Comparison of ENCODE assay signal across 1 cellular context in the genomic region with DNA sequence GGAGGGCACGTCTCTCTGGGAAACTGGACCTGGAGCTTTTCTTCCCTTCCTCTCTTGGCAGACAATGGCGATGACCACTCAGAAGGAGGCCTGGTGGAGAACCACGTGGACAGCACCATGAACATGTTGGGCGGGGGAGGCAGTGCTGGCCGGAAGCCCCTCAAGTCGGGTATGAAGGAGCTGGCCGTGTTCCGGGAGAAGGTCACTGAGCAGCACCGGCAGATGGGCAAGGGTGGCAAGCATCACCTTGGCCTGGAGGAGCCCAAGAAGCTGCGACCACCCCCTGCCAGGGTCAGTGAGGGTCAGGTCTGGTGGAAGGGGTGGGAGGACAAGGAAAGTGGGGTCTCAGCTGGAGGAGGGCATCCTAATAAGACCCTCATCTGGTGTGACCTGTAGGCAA.
TF ChIP-seq lines count a peak whose summit lies in the region.

No MANE protein-coding gene starts in this region.

TF ChIP-seq in GM23338, 12 proteins besides CTCF, POLR2A, EP300 and RAD21 (continued from another document):
- TF ChIP-seq, protein P1, sequence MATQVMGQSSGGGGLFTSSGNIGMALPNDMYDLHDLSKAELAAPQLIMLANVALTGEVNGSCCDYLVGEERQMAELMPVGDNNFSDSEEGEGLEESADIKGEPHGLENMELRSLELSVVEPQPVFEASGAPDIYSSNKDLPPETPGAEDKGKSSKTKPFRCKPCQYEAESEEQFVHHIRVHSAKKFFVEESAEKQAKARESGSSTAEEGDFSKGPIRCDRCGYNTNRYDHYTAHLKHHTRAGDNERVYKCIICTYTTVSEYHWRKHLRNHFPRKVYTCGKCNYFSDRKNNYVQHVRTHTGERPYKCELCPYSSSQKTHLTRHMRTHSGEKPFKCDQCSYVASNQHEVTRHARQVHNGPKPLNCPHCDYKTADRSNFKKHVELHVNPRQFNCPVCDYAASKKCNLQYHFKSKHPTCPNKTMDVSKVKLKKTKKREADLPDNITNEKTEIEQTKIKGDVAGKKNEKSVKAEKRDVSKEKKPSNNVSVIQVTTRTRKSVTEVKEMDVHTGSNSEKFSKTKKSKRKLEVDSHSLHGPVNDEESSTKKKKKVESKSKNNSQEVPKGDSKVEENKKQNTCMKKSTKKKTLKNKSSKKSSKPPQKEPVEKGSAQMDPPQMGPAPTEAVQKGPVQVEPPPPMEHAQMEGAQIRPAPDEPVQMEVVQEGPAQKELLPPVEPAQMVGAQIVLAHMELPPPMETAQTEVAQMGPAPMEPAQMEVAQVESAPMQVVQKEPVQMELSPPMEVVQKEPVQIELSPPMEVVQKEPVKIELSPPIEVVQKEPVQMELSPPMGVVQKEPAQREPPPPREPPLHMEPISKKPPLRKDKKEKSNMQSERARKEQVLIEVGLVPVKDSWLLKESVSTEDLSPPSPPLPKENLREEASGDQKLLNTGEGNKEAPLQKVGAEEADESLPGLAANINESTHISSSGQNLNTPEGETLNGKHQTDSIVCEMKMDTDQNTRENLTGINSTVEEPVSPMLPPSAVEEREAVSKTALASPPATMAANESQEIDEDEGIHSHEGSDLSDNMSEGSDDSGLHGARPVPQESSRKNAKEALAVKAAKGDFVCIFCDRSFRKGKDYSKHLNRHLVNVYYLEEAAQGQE (IDR thresholded peaks at IDR 0.05; ENCODE audit: unreplicated experiment), result no peak
- TF ChIP-seq, protein P2, sequence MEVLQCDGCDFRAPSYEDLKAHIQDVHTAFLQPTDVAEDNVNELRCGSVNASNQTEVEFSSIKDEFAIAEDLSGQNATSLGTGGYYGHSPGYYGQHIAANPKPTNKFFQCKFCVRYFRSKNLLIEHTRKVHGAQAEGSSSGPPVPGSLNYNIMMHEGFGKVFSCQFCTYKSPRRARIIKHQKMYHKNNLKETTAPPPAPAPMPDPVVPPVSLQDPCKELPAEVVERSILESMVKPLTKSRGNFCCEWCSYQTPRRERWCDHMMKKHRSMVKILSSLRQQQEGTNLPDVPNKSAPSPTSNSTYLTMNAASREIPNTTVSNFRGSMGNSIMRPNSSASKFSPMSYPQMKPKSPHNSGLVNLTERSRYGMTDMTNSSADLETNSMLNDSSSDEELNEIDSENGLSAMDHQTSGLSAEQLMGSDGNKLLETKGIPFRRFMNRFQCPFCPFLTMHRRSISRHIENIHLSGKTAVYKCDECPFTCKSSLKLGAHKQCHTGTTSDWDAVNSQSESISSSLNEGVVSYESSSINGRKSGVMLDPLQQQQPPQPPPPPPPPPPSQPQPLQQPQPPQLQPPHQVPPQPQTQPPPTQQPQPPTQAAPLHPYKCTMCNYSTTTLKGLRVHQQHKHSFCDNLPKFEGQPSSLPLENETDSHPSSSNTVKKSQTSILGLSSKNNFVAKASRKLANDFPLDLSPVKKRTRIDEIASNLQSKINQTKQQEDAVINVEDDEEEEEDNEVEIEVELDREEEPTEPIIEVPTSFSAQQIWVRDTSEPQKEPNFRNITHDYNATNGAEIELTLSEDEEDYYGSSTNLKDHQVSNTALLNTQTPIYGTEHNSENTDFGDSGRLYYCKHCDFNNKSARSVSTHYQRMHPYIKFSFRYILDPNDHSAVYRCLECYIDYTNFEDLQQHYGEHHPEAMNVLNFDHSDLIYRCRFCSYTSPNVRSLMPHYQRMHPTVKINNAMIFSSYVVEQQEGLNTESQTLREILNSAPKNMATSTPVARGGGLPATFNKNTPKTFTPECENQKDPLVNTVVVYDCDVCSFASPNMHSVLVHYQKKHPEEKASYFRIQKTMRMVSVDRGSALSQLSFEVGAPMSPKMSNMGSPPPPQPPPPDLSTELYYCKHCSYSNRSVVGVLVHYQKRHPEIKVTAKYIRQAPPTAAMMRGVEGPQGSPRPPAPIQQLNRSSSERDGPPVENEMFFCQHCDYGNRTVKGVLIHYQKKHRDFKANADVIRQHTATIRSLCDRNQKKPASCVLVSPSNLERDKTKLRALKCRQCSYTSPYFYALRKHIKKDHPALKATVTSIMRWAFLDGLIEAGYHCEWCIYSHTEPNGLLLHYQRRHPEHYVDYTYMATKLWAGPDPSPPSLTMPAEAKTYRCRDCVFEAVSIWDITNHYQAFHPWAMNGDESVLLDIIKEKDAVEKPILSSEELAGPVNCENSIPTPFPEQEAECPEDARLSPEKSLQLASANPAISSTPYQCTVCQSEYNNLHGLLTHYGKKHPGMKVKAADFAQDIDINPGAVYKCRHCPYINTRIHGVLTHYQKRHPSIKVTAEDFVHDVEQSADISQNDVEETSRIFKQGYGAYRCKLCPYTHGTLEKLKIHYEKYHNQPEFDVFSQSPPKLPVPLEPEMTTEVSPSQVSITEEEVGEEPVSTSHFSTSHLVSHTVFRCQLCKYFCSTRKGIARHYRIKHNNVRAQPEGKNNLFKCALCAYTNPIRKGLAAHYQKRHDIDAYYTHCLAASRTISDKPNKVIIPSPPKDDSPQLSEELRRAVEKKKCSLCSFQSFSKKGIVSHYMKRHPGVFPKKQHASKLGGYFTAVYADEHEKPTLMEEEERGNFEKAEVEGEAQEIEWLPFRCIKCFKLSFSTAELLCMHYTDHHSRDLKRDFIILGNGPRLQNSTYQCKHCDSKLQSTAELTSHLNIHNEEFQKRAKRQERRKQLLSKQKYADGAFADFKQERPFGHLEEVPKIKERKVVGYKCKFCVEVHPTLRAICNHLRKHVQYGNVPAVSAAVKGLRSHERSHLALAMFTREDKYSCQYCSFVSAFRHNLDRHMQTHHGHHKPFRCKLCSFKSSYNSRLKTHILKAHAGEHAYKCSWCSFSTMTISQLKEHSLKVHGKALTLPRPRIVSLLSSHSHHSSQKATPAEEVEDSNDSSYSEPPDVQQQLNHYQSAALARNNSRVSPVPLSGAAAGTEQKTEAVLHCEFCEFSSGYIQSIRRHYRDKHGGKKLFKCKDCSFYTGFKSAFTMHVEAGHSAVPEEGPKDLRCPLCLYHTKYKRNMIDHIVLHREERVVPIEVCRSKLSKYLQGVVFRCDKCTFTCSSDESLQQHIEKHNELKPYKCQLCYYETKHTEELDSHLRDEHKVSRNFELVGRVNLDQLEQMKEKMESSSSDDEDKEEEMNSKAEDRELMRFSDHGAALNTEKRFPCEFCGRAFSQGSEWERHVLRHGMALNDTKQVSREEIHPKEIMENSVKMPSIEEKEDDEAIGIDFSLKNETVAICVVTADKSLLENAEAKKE (CRISPR knock-in tag; IDR thresholded peaks at IDR 0.05), result no peak
- TF ChIP-seq POLR2AphosphoS5 (IDR thresholded peaks at IDR 0.05; ENCODE audit: low read depth) (no peak), STAT1 (IDR thresholded peaks at IDR 0.05; ENCODE audit: unreplicated experiment) (no peak), CREB1 (CRISPR knock-in tag; IDR thresholded peaks at IDR 0.05; ENCODE audit: low read depth) (no peak)
